1 cellular context compared by ENCODE assay signal in the genomic region with DNA sequence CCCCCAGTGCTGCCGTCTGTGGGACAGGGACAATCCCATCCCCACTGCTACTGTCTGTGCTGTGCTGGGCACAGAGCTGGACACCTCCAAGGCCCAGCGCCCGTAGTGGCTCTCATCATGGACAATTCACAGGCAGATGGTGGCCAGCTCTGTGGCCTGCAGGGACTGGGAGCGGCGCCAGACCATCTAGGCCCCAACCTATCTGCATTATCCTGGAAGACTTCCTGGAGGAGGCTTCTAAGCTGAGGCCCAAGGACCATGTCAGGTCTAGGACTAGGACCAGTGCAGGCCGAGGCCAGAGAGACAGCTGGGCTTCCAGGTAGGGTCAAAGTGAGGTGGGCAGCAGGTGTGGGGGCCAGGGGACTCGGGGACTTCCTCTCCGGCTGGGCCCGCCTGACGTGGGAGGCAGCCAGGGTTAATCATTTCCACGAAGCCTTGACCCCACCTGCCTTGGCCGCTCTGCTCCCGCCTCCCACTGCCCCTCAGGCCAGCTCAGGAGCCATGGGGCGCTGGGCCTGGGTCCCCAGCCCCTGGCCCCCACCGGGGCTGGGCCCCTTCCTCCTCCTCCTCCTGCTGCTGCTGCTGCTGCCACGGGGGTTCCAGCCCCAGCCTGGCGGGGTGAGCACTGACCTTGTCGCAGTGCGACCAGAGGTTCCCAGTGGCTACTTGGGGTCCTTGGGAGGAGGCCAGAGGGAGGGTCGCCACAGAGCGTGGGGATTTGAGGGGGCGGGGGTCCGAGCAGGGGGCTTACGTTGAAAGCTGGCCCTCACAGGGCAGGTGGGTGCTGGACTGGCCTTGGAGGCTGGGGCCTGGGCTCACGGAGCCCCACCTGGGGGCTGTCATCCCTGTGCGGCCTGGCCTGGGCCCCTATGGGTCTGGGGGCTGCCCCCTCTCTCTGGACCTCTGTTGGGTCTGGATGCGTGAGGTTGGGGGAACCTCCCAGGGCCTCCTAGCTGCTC.
TF ChIP-seq lines count a peak whose summit lies in the region.

HGFAC (plus strand) TSS at position 468 of the 959 bp plus-strand sequence; CDS start at position 502, 34 bp downstream.

TF ChIP-seq in neural cell, 6 proteins besides CTCF, POLR2A, EP300 and RAD21:
- TF ChIP-seq, protein P1, sequence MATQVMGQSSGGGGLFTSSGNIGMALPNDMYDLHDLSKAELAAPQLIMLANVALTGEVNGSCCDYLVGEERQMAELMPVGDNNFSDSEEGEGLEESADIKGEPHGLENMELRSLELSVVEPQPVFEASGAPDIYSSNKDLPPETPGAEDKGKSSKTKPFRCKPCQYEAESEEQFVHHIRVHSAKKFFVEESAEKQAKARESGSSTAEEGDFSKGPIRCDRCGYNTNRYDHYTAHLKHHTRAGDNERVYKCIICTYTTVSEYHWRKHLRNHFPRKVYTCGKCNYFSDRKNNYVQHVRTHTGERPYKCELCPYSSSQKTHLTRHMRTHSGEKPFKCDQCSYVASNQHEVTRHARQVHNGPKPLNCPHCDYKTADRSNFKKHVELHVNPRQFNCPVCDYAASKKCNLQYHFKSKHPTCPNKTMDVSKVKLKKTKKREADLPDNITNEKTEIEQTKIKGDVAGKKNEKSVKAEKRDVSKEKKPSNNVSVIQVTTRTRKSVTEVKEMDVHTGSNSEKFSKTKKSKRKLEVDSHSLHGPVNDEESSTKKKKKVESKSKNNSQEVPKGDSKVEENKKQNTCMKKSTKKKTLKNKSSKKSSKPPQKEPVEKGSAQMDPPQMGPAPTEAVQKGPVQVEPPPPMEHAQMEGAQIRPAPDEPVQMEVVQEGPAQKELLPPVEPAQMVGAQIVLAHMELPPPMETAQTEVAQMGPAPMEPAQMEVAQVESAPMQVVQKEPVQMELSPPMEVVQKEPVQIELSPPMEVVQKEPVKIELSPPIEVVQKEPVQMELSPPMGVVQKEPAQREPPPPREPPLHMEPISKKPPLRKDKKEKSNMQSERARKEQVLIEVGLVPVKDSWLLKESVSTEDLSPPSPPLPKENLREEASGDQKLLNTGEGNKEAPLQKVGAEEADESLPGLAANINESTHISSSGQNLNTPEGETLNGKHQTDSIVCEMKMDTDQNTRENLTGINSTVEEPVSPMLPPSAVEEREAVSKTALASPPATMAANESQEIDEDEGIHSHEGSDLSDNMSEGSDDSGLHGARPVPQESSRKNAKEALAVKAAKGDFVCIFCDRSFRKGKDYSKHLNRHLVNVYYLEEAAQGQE (IDR thresholded peaks at IDR 0.05; ENCODE audit: borderline replicate concordance) = no peak
- TF ChIP-seq POLR2AphosphoS5 (IDR thresholded peaks at IDR 0.05) (no peak), SMC3 (conservative IDR thresholded peaks at IDR 0.05; ENCODE audit: poor library complexity) (no peak), EZH2 (IDR thresholded peaks at IDR 0.05; ENCODE audit: borderline replicate concordance, insufficient read depth, low read length, poor library complexity, severe bottlenecking) (no peak), MXI1 (conservative IDR thresholded peaks at IDR 0.05; ENCODE audit: poor library complexity, severe bottlenecking) (no peak), TAF1 (IDR thresholded peaks at IDR 0.05; ENCODE audit: low read depth) (no peak)
TF ChIP-seq in neural cell: peak in this region for 0.
